Comparison of ENCODE assay signal across 1 cellular context in the genomic region with DNA sequence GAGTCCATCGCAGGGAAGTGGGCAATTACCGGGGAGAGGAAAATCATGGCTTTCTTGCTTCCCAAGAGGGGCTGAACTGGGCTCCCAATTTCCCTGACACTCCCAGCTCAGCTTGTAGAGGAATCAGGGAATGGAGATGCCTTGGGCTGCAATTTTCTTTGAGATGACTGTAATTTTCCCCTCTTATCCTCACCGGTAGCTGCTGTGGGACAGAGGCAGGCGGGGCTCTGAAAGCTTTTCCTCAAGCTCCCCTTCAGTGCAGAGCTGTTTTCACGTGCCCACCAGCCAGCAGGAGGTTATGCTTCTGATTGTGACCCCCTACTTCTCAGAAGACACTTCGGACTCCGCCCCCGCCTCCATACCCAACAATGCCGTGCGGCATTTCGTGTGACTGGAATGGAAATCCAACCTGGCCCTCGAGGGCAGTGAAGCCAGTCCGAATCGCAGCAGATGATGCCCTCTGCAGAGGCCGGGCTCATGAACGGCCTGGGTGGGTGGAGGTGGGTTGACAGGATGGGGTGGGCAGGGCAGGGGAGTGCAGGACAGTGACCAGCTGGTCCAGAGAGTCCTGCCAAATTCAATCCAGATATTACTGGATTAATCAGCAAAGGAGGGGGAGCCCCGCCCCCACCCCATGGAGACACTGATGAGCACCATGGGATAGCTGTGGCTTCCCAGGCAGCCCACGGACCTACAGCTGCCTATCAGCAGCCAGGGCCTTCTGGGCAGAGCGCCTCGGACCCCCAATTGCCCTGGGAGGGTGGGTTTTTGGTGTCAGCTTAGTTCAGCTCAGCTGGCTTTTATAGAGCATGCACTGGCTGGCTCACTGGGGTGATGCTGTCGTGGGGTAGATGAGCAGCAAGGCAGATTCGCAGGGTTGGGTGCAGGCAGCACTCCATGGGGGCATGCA.
TF ChIP-seq lines count a peak whose summit lies in the region.

No MANE protein-coding gene starts in this region.

TF ChIP-seq in neural cell, 6 proteins besides CTCF, POLR2A, EP300 and RAD21 (continued from another document):
- TF ChIP-seq, protein P1, sequence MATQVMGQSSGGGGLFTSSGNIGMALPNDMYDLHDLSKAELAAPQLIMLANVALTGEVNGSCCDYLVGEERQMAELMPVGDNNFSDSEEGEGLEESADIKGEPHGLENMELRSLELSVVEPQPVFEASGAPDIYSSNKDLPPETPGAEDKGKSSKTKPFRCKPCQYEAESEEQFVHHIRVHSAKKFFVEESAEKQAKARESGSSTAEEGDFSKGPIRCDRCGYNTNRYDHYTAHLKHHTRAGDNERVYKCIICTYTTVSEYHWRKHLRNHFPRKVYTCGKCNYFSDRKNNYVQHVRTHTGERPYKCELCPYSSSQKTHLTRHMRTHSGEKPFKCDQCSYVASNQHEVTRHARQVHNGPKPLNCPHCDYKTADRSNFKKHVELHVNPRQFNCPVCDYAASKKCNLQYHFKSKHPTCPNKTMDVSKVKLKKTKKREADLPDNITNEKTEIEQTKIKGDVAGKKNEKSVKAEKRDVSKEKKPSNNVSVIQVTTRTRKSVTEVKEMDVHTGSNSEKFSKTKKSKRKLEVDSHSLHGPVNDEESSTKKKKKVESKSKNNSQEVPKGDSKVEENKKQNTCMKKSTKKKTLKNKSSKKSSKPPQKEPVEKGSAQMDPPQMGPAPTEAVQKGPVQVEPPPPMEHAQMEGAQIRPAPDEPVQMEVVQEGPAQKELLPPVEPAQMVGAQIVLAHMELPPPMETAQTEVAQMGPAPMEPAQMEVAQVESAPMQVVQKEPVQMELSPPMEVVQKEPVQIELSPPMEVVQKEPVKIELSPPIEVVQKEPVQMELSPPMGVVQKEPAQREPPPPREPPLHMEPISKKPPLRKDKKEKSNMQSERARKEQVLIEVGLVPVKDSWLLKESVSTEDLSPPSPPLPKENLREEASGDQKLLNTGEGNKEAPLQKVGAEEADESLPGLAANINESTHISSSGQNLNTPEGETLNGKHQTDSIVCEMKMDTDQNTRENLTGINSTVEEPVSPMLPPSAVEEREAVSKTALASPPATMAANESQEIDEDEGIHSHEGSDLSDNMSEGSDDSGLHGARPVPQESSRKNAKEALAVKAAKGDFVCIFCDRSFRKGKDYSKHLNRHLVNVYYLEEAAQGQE (IDR thresholded peaks at IDR 0.05; ENCODE audit: borderline replicate concordance): peak; percentile 99
- no peak for TF ChIP-seq SMC3 (conservative IDR thresholded peaks at IDR 0.05; ENCODE audit: poor library complexity)
